Comparison of ENCODE assay signal across 8 cellular contexts in the genomic region with DNA sequence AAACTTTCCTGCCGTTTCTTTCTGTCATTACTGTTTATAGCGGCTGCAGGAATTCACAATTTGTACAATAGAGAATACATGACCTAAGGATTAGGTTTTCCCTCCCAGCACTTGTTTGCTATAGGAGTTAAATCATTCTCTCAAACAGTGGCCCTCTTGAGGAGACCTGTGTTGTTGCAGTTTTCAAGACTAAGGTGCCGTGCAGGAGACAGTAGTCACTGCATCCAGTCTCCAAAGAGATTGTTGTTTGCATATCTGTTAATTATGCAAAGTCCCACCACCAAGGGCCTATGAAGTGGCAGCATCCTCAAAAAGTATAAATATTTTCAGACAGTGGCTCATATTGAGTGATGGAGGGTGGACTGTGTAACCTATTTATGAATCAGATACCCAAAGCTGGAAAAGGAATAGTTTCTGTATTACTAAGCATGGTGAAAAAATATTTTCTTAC. TPM values are rescaled to one million over a fixed set of nuclear protein-coding genes. Genes with fewer than 3 reads are reported as not detected.
DNase-seq lines count a peak whose midpoint lies in the region; ATAC-seq, FAIRE-seq and TF ChIP-seq lines count a peak whose summit lies in the region.

No MANE protein-coding gene starts in this region.

- WGBS in HepG2 (ENCODE audit: low lambda C conversion rate), result 2% methylated on average over 3 of the region's 3 CpGs
- whole genome bisulfite sequencing in tibial nerve, 2 donors, result 14 to 19% methylated on average over 3 of the region's 3 CpGs

- peaks cover 22% of the 10 kb centered on the region for H3K4me1 Mint-ChIP-seq in GM23338

- no peaks in the 10 kb centered on the region for H3K9me3 ChIP-seq in HepG2 (ENCODE audit: low read length)
- H3K9me3 ChIP-seq in tibial nerve, result no peaks in the 10 kb centered on the region

- no peak overlapping the region for H3K9ac ChIP-seq in HepG2 (ENCODE audit: insufficient read depth, low read depth, low read length)

- peak; percentile 55 for TF ChIP-seq CTCF in GM23338 (conservative IDR thresholded peaks at IDR 0.05; ENCODE audit: low read depth in 2 of 2)
- TF ChIP-seq CTCF in HepG2 (CRISPR knock-in tag; IDR thresholded peaks at IDR 0.05), result peak; percentile 39
- peak; percentile 33 to 57 (median 46) for TF ChIP-seq CTCF in tibial nerve (IDR thresholded peaks at IDR 0.05)

- peak; percentile 81 for FAIRE-seq in HepG2 (lab: Jason Lieb, UNC)

- peak; percentile 48 for DNase-seq in DMS114 treated with DMSO at 0.1 percent for 48 hours (lab: John Stamatoyannopoulos, UW; ENCODE audit: unreplicated experiment)
- peak; percentile 81 for DNase-seq in GM23338 (ENCODE audit: low spot score)
- DNase-seq in NCI-H2227 (lab: John Stamatoyannopoulos, UW; ENCODE audit: unreplicated experiment), result peak; percentile 43
- peak; percentile 59 to 80 for DNase-seq in T47D (ENCODE audit: low read depth in 1 of 2, low spot score in 1 of 2)
- DNase-seq in HepG2 (ENCODE audit: low spot score), result peak; percentile 40
- DNase-seq in tibial nerve (ENCODE audit: low spot score in 2 of 2), result no peak
- no peak for DNase-seq in substantia nigra (lab: John Stamatoyannopoulos, UW)

- H2AFZ ChIP-seq in GM23338 (no peak overlapping the region), HepG2 (ENCODE audit: low read length) (no peak overlapping the region)

- no peaks in the 10 kb centered on the region for H3K9me2 ChIP-seq in GM23338 (ENCODE audit: insufficient read depth)

- no peaks in the 10 kb centered on the region for H3K36me3 ChIP-seq in GM23338 (ENCODE audit: insufficient read depth)
- no peaks in the 10 kb centered on the region for H3K36me3 ChIP-seq in HepG2 (replicated peaks in 1 of 2; ENCODE audit: control insufficient read depth in 1 of 2, insufficient read depth in 2 of 2, low read length in 2 of 2)
- no peaks in the 10 kb centered on the region for H3K36me3 ChIP-seq in tibial nerve

- no peak overlapping the region for H3K4me3 Mint-ChIP-seq in GM23338

- POLR2A ChIA-PET in HepG2 (lab: Yijun Ruan, JAX), result no interaction called here

- H4K20me1 ChIP-seq in GM23338 (replicated peaks; ENCODE audit: insufficient read depth), result no peaks in the 10 kb centered on the region
- H4K20me1 ChIP-seq in HepG2 (ENCODE audit: insufficient read depth, low read length), result no peaks in the 10 kb centered on the region

- peak; percentile 30 for ATAC-seq in GM23338
- ATAC-seq in HepG2, result peak; percentile 74
- no peak for ATAC-seq in GM18909 (IDR thresholded peaks at IDR 0.05; ENCODE audit: poor library complexity, unreplicated experiment)

- intact Hi-C loops in HepG2 (cut with micrococcal nuclease; ENCODE audit: unreplicated experiment), result loop anchor here (1.0 to 5.0 kb wide), 2 partner anchors 194 to 345 kb away; no protein-coding TSS in a partner anchor

- H3K27ac ChIP-seq in GM23338 (ENCODE audit: low read depth), result no peak overlapping the region
- H3K27ac ChIP-seq in HepG2 (ENCODE audit: extremely low read length, insufficient read depth, low read length), result no peak overlapping the region
- peak overlapping the region in 2 of 4 donors; percentile 79 to 83 for H3K27ac ChIP-seq in tibial nerve
- no peak overlapping the region for H3K27ac ChIP-seq in substantia nigra (ENCODE audit: low read depth, low read length, poor library complexity, severe bottlenecking)

- no peak overlapping the region for H3K4me3 ChIP-seq in GM23338
- H3K4me3 ChIP-seq in HepG2 (replicated peaks in 1 of 3; ENCODE audit: insufficient read depth in 1 of 3, low read depth in 2 of 3, low read length in 3 of 3), result no peak overlapping the region
- peak overlapping the region in 3 of 4 donors; percentile 52 to 76 (median 67) for H3K4me3 ChIP-seq in tibial nerve

- H3K9me3 Mint-ChIP-seq in GM23338, result no peaks in the 10 kb centered on the region

- peaks cover 27% of the 10 kb centered on the region for H3K4me1 ChIP-seq in GM23338 (ENCODE audit: insufficient read depth)
- peaks cover 6% of the 10 kb centered on the region; the same call in 1 of the 2 replicates for H3K4me1 ChIP-seq in HepG2 (ENCODE audit: insufficient read depth, low read length)
- peaks cover 0 to 66% (median 12%) of the 10 kb centered on the region in 4 donors for H3K4me1 ChIP-seq in tibial nerve

- no TSS peak for BruUV-seq in HepG2 (replicated peaks; lab: Mats Ljungman, UMichigan)

- no peaks in the 10 kb centered on the region for H3K36me3 Mint-ChIP-seq in GM23338 (ENCODE audit: low read depth)

- in situ Hi-C loops in T47D (cut with HindIII; ENCODE audit: low pct_unique_long_range_greater_than_20kb, low sequenced_read_pairs) (no loop called here), HepG2 (cut with HindIII; ENCODE audit: extremely low pct_ligation_motif_present, low pct_unique_long_range_greater_than_20kb) (loop anchor here (25.0 kb wide), 1 partner anchor 440 kb away; a partner anchor contains a TSS)

- H3K27ac Mint-ChIP-seq in GM23338, result no peak overlapping the region

- H3K27me3 ChIP-seq in GM23338 (ENCODE audit: insufficient read depth), result peaks cover 43% of the 10 kb centered on the region
- peaks cover 8 to 36% of the 10 kb centered on the region in 2 experiments; a peak in 4 of 5 replicates for H3K27me3 ChIP-seq in HepG2 (ENCODE audit: control insufficient read depth in 1 of 2, insufficient read depth in 2 of 2, low read length in 2 of 2)
- no peaks in the 10 kb centered on the region for H3K27me3 ChIP-seq in tibial nerve

- TF ChIP-seq RAD21 in HepG2 (CRISPR knock-in tag; IDR thresholded peaks at IDR 0.05), result no peak

- no peaks in the 10 kb centered on the region for H3K79me2 ChIP-seq in GM23338 (replicated peaks; ENCODE audit: insufficient read depth)
- H3K79me2 ChIP-seq in HepG2 (ENCODE audit: insufficient read depth, low read length), result no peaks in the 10 kb centered on the region

- H3F3A ChIP-seq in GM23338 (replicated peaks; ENCODE audit: low read depth), result no peaks in the 10 kb centered on the region

- peaks cover 17% of the 10 kb centered on the region for H3K27me3 Mint-ChIP-seq in GM23338 (ENCODE audit: insufficient read depth, low read depth, poor library complexity)

- TF ChIP-seq EP300 in HepG2 (IDR thresholded peaks at IDR 0.05; ENCODE audit: low read depth in 2 of 2, low read length in 2 of 2) (no peak), HepG2 (CRISPR knock-in tag; IDR thresholded peaks at IDR 0.05; ENCODE audit: borderline replicate concordance) (no peak), tibial nerve (IDR thresholded peaks at IDR 0.05) (no peak)

- H3K4me2 ChIP-seq in GM23338 (peak overlapping the region; percentile 96; the same call in 1 of the 2 replicates), HepG2 (ENCODE audit: low read depth, low read length) (no peak overlapping the region)

- CTCF ChIA-PET in HepG2 (lab: Yijun Ruan, JAX; ENCODE audit: low intra/inter-chr PET ratio, low total read pairs), result interaction anchor here (1.9 kb wide), 1 partner anchor 347 kb away, joined by 7 read pairs; no protein-coding TSS in a partner anchor

- TF ChIP-seq POLR2A in HepG2 (IDR thresholded peaks at IDR 0.05; ENCODE audit: insufficient read depth in 1 of 2, low read depth in 2 of 2, low read length in 2 of 2) (no peak), tibial nerve (IDR thresholded peaks at IDR 0.05) (no peak)

TF ChIP-seq in GM23338, 12 proteins besides CTCF, POLR2A, EP300 and RAD21 (continues in another document):
- TF ChIP-seq EZH2 (IDR thresholded peaks at IDR 0.05; ENCODE audit: low read depth, unreplicated experiment) (no peak), STAT1 (IDR thresholded peaks at IDR 0.05; ENCODE audit: unreplicated experiment) (no peak), ZNF331 (CRISPR knock-in tag; IDR thresholded peaks at IDR 0.05; ENCODE audit: low read depth) (no peak)

TF ChIP-seq in HepG2, 621 proteins besides CTCF, POLR2A, EP300 and RAD21 (continues in another document):
- TF ChIP-seq SUZ12 (IDR thresholded peaks at IDR 0.05; ENCODE audit: low read depth, low read length), result no peak
- TF ChIP-seq, protein P1, sequence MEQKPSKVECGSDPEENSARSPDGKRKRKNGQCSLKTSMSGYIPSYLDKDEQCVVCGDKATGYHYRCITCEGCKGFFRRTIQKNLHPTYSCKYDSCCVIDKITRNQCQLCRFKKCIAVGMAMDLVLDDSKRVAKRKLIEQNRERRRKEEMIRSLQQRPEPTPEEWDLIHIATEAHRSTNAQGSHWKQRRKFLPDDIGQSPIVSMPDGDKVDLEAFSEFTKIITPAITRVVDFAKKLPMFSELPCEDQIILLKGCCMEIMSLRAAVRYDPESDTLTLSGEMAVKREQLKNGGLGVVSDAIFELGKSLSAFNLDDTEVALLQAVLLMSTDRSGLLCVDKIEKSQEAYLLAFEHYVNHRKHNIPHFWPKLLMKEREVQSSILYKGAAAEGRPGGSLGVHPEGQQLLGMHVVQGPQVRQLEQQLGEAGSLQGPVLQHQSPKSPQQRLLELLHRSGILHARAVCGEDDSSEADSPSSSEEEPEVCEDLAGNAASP (CRISPR knock-in tag; IDR thresholded peaks at IDR 0.05; ENCODE audit: borderline replicate concordance), result no peak
- TF ChIP-seq BCL6 (CRISPR knock-in tag; IDR thresholded peaks at IDR 0.05), result no peak

RNA-seq across cellular contexts. Expression of a gene that starts 2.3 kb away (rescaled TPM):
- 4.7 and 9.6 TPM in 2 replicates for total RNA-seq in GM23338 (2014; rRNA removed; shearing (Covaris generic))
- polyA plus RNA-seq in GM23338 (2016; fragmentation: Nextera tagmentation; extraction: Ambion mirVana) (2.1 and 3.9 TPM in 2 replicates), HepG2 (2011; rRNA removed) (0.21 and 0.30 TPM in 2 replicates)
- total RNA-seq in HepG2 (2016; rRNA removed; fragmentation: Illumina TruSeq; extraction: Trizol) (0.20 and 0.28 TPM in 2 replicates), tibial nerve (10 to 100 TPM; 11.9 to 36.3 (median 29.0) TPM)
- total RNA-seq in HepG2 (2016; cell fraction: cytosol; rRNA removed; fragmentation: Illumina TruSeq; extraction: Trizol; ENCODE audit: low read depth), result 0.51 TPM in 1 of 2 replicates, not detected in the other
- 0.17 and 0.18 TPM in 2 replicates for total RNA-seq in HepG2 (2016; cell fraction: insoluble cytoplasmic fraction; rRNA removed; fragmentation: Illumina TruSeq; extraction: Trizol)
- 0.06 and 0.10 TPM in 2 replicates for total RNA-seq in HepG2 (2016; cell fraction: membrane; rRNA removed; fragmentation: Illumina TruSeq; extraction: Trizol)
- 0.25 TPM in 1 of 2 replicates, not detected in the other for total RNA-seq in HepG2 (2016; cell fraction: nucleus; rRNA removed; fragmentation: Illumina TruSeq; extraction: Trizol)
- polyA plus RNA-seq in HepG2 (2011; cell fraction: cytosol; rRNA removed), result 0.13 and 0.24 TPM in 2 replicates
- not detected in 2 replicates for polyA plus RNA-seq in HepG2 (2011; cell fraction: nucleus; rRNA removed)
- 0.51 and 0.57 TPM in 2 replicates for polyA plus RNA-seq in HepG2 (2012)
- polyA plus RNA-seq in HepG2 (2016; cell fraction: cytosol; fragmentation: Illumina TruSeq; extraction: Trizol; ENCODE audit: low read depth), result 0.05 TPM in 1 of 2 replicates, not detected in the other
- polyA plus RNA-seq in HepG2 (2016; cell fraction: insoluble cytoplasmic fraction; fragmentation: Illumina TruSeq; extraction: Trizol; ENCODE audit: low read depth), result 0.11 TPM in 1 of 2 replicates, not detected in the other
- 0.19 and 0.20 TPM in 2 replicates for polyA plus RNA-seq in HepG2 (2016; cell fraction: membrane; fragmentation: Illumina TruSeq; extraction: Trizol; ENCODE audit: low read depth)
- 0.70 TPM in 1 of 2 replicates, not detected in the other for polyA plus RNA-seq in HepG2 (2016; cell fraction: nucleus; fragmentation: Illumina TruSeq; extraction: Trizol; ENCODE audit: insufficient read depth, low read depth)
- polyA minus RNA-seq in HepG2 (2011; rRNA and poly(A)+ RNA removed; ENCODE audit: low replicate concordance), result 0.32 and 515 TPM in 2 replicates
- polyA minus RNA-seq in HepG2 (2011; cell fraction: cytosol; rRNA and poly(A)+ RNA removed), result 0.89 and 0.97 TPM in 2 replicates
- 0.37 and 1.2 TPM in 2 replicates for polyA minus RNA-seq in HepG2 (2011; cell fraction: nucleus; rRNA and poly(A)+ RNA removed)

Comparison
In these comparisons a context has a peak if more than half of its experiments do, and no peak if none do; other contexts are left out.
1. DNase-seq: peak in DMS114 treated with DMSO at 0.1 percent for 48 hours (single experiment), GM23338 (single experiment), NCI-H2227 (single experiment), T47D (2 of 2) and HepG2 (single experiment); none in tibial nerve (0 of 2) and substantia nigra (0 of 49).
2. H3K4me3 ChIP-seq: peak in tibial nerve (3 of 4); none in GM23338 (single experiment) and HepG2 (0 of 3).
3. Peak in every context shown above with its lines, with median percentiles within 50 percentile points of each other: CTCF ChIP-seq.